8 cellular contexts compared by ENCODE assay signal in genomic region chr19:48955308-48955958, GRCh38. TPM values are rescaled to one million over a fixed set of nuclear protein-coding genes. Genes with fewer than 3 reads are reported as not detected.
DNase-seq lines count a peak whose midpoint lies in the region; TF ChIP-seq lines count a peak whose summit lies in the region.

No MANE protein-coding gene starts in this region.

- POLR2A ChIA-PET in BJ (lab: Charles Lee), result interaction anchor here (1.2 kb wide), 1 partner anchor 8 kb away, joined by 4 read pairs; no protein-coding TSS in a partner anchor

- no peaks in the 10 kb centered on the region for H3K9me3 ChIP-seq in KOPT-K1 (ENCODE audit: insufficient read depth, low read length, poor library complexity, severe bottlenecking)

- no peaks in the 10 kb centered on the region for H3K27me3 ChIP-seq in BJ (ENCODE audit: control insufficient read depth, insufficient read depth, low read length)
- H3K27me3 ChIP-seq in dorsolateral prefrontal cortex, result no peaks in the 10 kb centered on the region

- peak overlapping the region; percentile 42 for H3K27ac Mint-ChIP-seq in nephron progenitor cell

- H3K36me3 Mint-ChIP-seq in nephron progenitor cell (ENCODE audit: low read depth), result peaks cover 35% of the 10 kb centered on the region

- CTCF ChIA-PET in BJ (lab: Yijun Ruan, JAX), result interaction anchor here (1.6 kb wide), 1 partner anchor 113 kb away, joined by 3 read pairs; no protein-coding TSS in a partner anchor

- H3K9me3 Mint-ChIP-seq in nephron progenitor cell, result no peaks in the 10 kb centered on the region

- peaks cover 23% of the 10 kb centered on the region for H3K4me1 Mint-ChIP-seq in nephron progenitor cell

- H3K36me3 ChIP-seq in BJ (ENCODE audit: control insufficient read depth, insufficient read depth, low read length) (peaks cover 7% of the 10 kb centered on the region; the same call in 1 of the 2 replicates), KOPT-K1 (ENCODE audit: insufficient read depth, low read length) (peaks cover 22% of the 10 kb centered on the region)

- peaks cover 15% of the 10 kb centered on the region for H3K27me3 Mint-ChIP-seq in nephron progenitor cell (ENCODE audit: low read depth, poor library complexity)

- peak overlapping the region; percentile 88 for H3K27ac ChIP-seq in KOPT-K1 (ENCODE audit: low read depth, low read length, poor library complexity, severe bottlenecking)
- peak overlapping the region; percentile 74 to 98 (median 93) for H3K27ac ChIP-seq in dorsolateral prefrontal cortex

- H3K4me3 Mint-ChIP-seq in nephron progenitor cell, result peak overlapping the region; percentile 88

- intact Hi-C loops in dorsolateral prefrontal cortex (cut with DNase I), result loop anchor here in 1 of 2 donors (2.0 kb wide), 1 partner anchor 55 kb away; the partner anchor contains the start of gene NUCB1

- H3K4me3 ChIP-seq in BJ (ENCODE audit: low read depth, low read length), result peak overlapping the region; percentile 95
- peak overlapping the region; percentile 68 to 100 (median 97) for H3K4me3 ChIP-seq in dorsolateral prefrontal cortex

- no peak for TF ChIP-seq CTCF in BJ (IDR thresholded peaks at IDR 0.05; ENCODE audit: insufficient read depth, low read depth, low read length)
- TF ChIP-seq CTCF in dorsolateral prefrontal cortex (IDR thresholded peaks at IDR 0.05 in 54 of 56, conservative IDR thresholded peaks at IDR 0.05 in 2 of 56; ENCODE audit: low read depth in 1 of 56, partially characterized antibody in 56 of 56), result no peak
- no peak for TF ChIP-seq CTCF in nephron progenitor cell (IDR thresholded peaks at IDR 0.05)

- DNase-seq in BJ (ENCODE audit: low read depth) (no peak), dorsolateral prefrontal cortex (no peak), nephron progenitor cell (no peak), NAMALWA (ENCODE audit: low spot score) (no peak), NCI-H526 (lab: John Stamatoyannopoulos, UW) (no peak)
- DNase-seq in stimulated activated naive CD4-positive, alpha-beta T cell treated with Interleukin-2 at 50 U/mL for 16 hours (lab: John Stamatoyannopoulos, UW), result no peak
- DNase-seq in stimulated activated CD4-positive, alpha-beta T cell treated with anti-CD3 and anti-CD28 coated beads, Interleukin-4, amount 100 ng/mL, for 1 hour, result no peak

RNA-seq across cellular contexts. Expression of gene BAX, which starts 0.8 kb away (rescaled TPM):
- polyA plus RNA-seq in BJ (2011; rRNA removed), result 141 and 159 TPM in 2 replicates
- 77.8 and 133 TPM in 2 replicates for polyA minus RNA-seq in BJ (2011; rRNA and poly(A)+ RNA removed)
- total RNA-seq in dorsolateral prefrontal cortex, result 10 to 100 TPM; 24.4 to 60.6 (median 39.2) TPM

RNA-seq across cellular contexts. Expression of gene FTL, which starts 9.7 kb away (rescaled TPM):
- 2,664 and 3,340 TPM in 2 replicates for polyA plus RNA-seq in BJ (2011; rRNA removed)
- 920 and 1,253 TPM in 2 replicates for polyA minus RNA-seq in BJ (2011; rRNA and poly(A)+ RNA removed)
- total RNA-seq in dorsolateral prefrontal cortex, result 1,000 to 10,000 TPM in 102 of 120 experiments, 100 to 1,000 TPM in 18; 795 to 2,828 (median 1,249) TPM

RNA-seq across cellular contexts. Expression of gene DHDH, which starts 21.9 kb away (rescaled TPM):
- polyA plus RNA-seq in BJ (2011; rRNA removed), result not detected in 2 replicates
- polyA minus RNA-seq in BJ (2011; rRNA and poly(A)+ RNA removed), result not detected in 2 replicates
- total RNA-seq in dorsolateral prefrontal cortex, result 1 to 10 TPM in 102 of 120 experiments, under 1 TPM in 8, not detected in 10; 0.60 to 6.2 (median 2.2) TPM

RNA-seq across cellular contexts. Expression of gene GYS1, which starts 37.7 kb away (rescaled TPM):
- 36.0 and 49.7 TPM in 2 replicates for polyA plus RNA-seq in BJ (2011; rRNA removed)
- polyA minus RNA-seq in BJ (2011; rRNA and poly(A)+ RNA removed), result 45.4 and 52.7 TPM in 2 replicates
- 10 to 100 TPM; 17.6 to 67.9 (median 37.0) TPM for total RNA-seq in dorsolateral prefrontal cortex

RNA-seq across cellular contexts. Expression of gene RUVBL2, which starts 38.3 kb away (rescaled TPM):
- 138 and 221 TPM in 2 replicates for polyA plus RNA-seq in BJ (2011; rRNA removed)
- polyA minus RNA-seq in BJ (2011; rRNA and poly(A)+ RNA removed), result 125 and 166 TPM in 2 replicates
- 10 to 100 TPM; 39.7 to 85.0 (median 53.9) TPM for total RNA-seq in dorsolateral prefrontal cortex
